1 cellular context compared by ENCODE assay signal in the genomic region with DNA sequence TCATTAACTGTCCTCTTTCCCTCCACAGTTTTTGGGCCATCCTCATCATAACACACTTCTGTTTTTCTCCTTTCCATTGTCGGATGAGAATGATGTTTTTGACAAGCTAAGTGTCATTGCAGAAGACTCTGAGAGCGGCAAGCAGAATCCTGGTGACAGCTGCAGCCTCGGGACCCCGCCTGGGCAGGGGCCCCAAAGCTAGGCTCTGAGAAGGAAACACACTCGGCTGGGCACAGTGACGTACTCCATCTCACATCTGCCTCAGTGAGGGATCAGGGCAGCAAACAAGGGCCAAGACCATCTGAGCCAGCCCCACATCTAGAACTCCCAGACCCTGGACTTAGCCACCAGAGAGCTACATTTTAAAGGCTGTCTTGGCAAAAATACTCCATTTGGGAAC.
TF ChIP-seq lines count a peak whose summit lies in the region.

No MANE protein-coding gene starts in this region.

TF ChIP-seq in GM23338, 12 proteins besides CTCF, POLR2A, EP300 and RAD21 (continued from another document):
- TF ChIP-seq ZNF462 (CRISPR knock-in tag; IDR thresholded peaks at IDR 0.05) (no peak), REST (IDR thresholded peaks at IDR 0.05; ENCODE audit: unreplicated experiment) (no peak)
- TF ChIP-seq, protein P1, sequence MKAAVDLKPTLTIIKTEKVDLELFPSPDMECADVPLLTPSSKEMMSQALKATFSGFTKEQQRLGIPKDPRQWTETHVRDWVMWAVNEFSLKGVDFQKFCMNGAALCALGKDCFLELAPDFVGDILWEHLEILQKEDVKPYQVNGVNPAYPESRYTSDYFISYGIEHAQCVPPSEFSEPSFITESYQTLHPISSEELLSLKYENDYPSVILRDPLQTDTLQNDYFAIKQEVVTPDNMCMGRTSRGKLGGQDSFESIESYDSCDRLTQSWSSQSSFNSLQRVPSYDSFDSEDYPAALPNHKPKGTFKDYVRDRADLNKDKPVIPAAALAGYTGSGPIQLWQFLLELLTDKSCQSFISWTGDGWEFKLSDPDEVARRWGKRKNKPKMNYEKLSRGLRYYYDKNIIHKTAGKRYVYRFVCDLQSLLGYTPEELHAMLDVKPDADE (IDR thresholded peaks at IDR 0.05): no peak
TF ChIP-seq in GM23338: peak in this region for 0.
